In genomic region chr4:144970597-144970996, GRCh38 we compare ENCODE assay signal across 14 cellular contexts.
A peak's percentile ranks its signal among the peaks of the same experiment; 100 is the strongest.
DNase-seq lines count a peak whose midpoint lies in the region; ATAC-seq and TF ChIP-seq lines count a peak whose summit lies in the region.
"Had no signal": no experiment of that assay in that cellular context is flagged by ENCODE, and none has a peak within 500 bp of the region (broad histone marks: within the 10 kb centered on the region; RNA-seq: fewer than 3 reads in every experiment).

No MANE protein-coding gene starts in this region.

- WGBS in gastroesophageal sphincter (ENCODE audit: low coverage in 1 of 2), 2 donors, result 78 to 89% methylated on average over 1 of the region's 1 CpG

- no peak overlapping the region for H3K27ac ChIP-seq in gastroesophageal sphincter

- no peaks in the 10 kb centered on the region for H3K27me3 ChIP-seq in gastroesophageal sphincter
- H3K27me3 ChIP-seq: BE2C had no signal

- no peak overlapping the region for H3K4me3 ChIP-seq in gastroesophageal sphincter

- H3K4me1 ChIP-seq in gastroesophageal sphincter, result no peaks in the 10 kb centered on the region
- H3K4me1 ChIP-seq: BE2C had no signal

- ATAC-seq in GM18517 (IDR thresholded peaks at IDR 0.05; ENCODE audit: unreplicated experiment) (peak; percentile 67), GM21381 (IDR thresholded peaks at IDR 0.05; ENCODE audit: unreplicated experiment) (peak; percentile 61), HG02970 (IDR thresholded peaks at IDR 0.05; ENCODE audit: low FRiP score, unreplicated experiment) (peak; percentile 60), HG03575 (IDR thresholded peaks at IDR 0.05; ENCODE audit: extremely low read depth, insufficient number of reproducible peaks, low FRiP score, unreplicated experiment) (peak; percentile 48), HG03280 (IDR thresholded peaks at IDR 0.05; ENCODE audit: unreplicated experiment) (no peak), gastroesophageal sphincter (no peak)

- no peak for TF ChIP-seq CTCF in gastroesophageal sphincter (IDR thresholded peaks at IDR 0.05)

- no peaks in the 10 kb centered on the region for H3K36me3 ChIP-seq in gastroesophageal sphincter
- H3K36me3 ChIP-seq: BE2C had no signal

- TF ChIP-seq EP300 in gastroesophageal sphincter (IDR thresholded peaks at IDR 0.05), result no peak

- no peak for TF ChIP-seq POLR2A in gastroesophageal sphincter (IDR thresholded peaks at IDR 0.05)

- H3K9me3 ChIP-seq in gastroesophageal sphincter, result peaks cover 0 to 6% (median 0%) of the 10 kb centered on the region in 3 donors
- H3K9me3 ChIP-seq: BE2C had no signal

- DNase-seq in glomerular visceral epithelial cell (ENCODE audit: extremely low spot score) (no peak), NCI-H2171 treated with DMSO at 0.1 percent for 48 hours (lab: John Stamatoyannopoulos, UW) (no peak)
- DNase-seq: BE2C; foreskin melanocyte; HCEC 1CT; MV-4-11; occipital lobe; stimulated activated naive CD4-positive, alpha-beta T cell treated with Interleukin-2 at 50 U/mL for 16 hours had no signal

Comparison
In these comparisons a context has a peak if more than half of its experiments do, and no peak if none do; other contexts are left out.
1. ATAC-seq: peak in GM18517 (single experiment), GM21381 (single experiment), HG02970 (single experiment) and HG03575 (single experiment); none in HG03280 (single experiment) and gastroesophageal sphincter (single experiment).